1 cellular context compared by ENCODE assay signal in genomic region chr12:98503593-98504367, GRCh38.
A peak's percentile ranks its signal among the peaks of the same experiment; 100 is the strongest.
TF ChIP-seq lines count a peak whose summit lies in the region.

No MANE protein-coding gene starts in this region.

TF ChIP-seq in GM12878, 131 proteins besides CTCF, POLR2A, EP300 and RAD21 (continued from another document and continues in another):
- TF ChIP-seq ETV6 (conservative IDR thresholded peaks at IDR 0.05 in 1 of 2, IDR thresholded peaks at IDR 0.05 in 1 of 2; ENCODE audit: borderline replicate concordance in 1 of 2, low read depth in 1 of 2) (peak in 1 of 2 experiments; percentile 28; a peak in 2 of 4 replicates), SIN3A (IDR thresholded peaks at IDR 0.05; ENCODE audit: low read depth, low read length) (0 out of 2 replicates have a peak, but pooled peaks have one; percentile 75), ZSCAN29 (IDR thresholded peaks at IDR 0.05) (peak; percentile 72), NR2C2 (IDR thresholded peaks at IDR 0.05; ENCODE audit: borderline replicate concordance, control insufficient read depth, insufficient read length, low read depth) (no peak), LARP7 (IDR thresholded peaks at IDR 0.05) (0 out of 2 replicates have a peak, but pooled peaks have one; percentile 61), ZBTB40 (IDR thresholded peaks at IDR 0.05; ENCODE audit: borderline replicate concordance) (peak; percentile 85; the same call in 1 of the 2 replicates), IKZF2 (IDR thresholded peaks at IDR 0.05) (peak; percentile 79 to 84), IRF3 (IDR thresholded peaks at IDR 0.05) (no peak), NFXL1 (IDR thresholded peaks at IDR 0.05; ENCODE audit: borderline replicate concordance) (no peak), BCL11A (IDR thresholded peaks at IDR 0.05; ENCODE audit: low read depth, low read length) (peak; percentile 8; the same call in 1 of the 2 replicates), NR2F1 (conservative IDR thresholded peaks at IDR 0.05) (peak; percentile 95), GABPA (IDR thresholded peaks at IDR 0.05; ENCODE audit: low read depth) (peak; percentile 72; the same call in 1 of the 2 replicates), MTA2 (IDR thresholded peaks at IDR 0.05; ENCODE audit: low read depth) (peak; percentile 60; the same call in 1 of the 2 replicates), E2F4 (IDR thresholded peaks at IDR 0.05; ENCODE audit: low read depth, low read length) (peak; percentile 51; the same call in 1 of the 2 replicates), USF2 (IDR thresholded peaks at IDR 0.05; ENCODE audit: borderline replicate concordance, low read depth, low read length) (no peak), SMARCA5 (IDR thresholded peaks at IDR 0.05) (peak; percentile 96), ZNF217 (IDR thresholded peaks at IDR 0.05) (peak; percentile 85), ELK1 (IDR thresholded peaks at IDR 0.05; ENCODE audit: low read depth, low read length) (0 out of 2 replicates have a peak, but pooled peaks have one; percentile 50), REST (IDR thresholded peaks at IDR 0.05; ENCODE audit: low read depth, low read length) (0 out of 2 replicates have a peak, but pooled peaks have one; percentile 25), POLR2AphosphoS2 (IDR thresholded peaks at IDR 0.05; ENCODE audit: low read depth, low read length) (0 out of 2 replicates have a peak, but pooled peaks have one; percentile 37), SMC3 (IDR thresholded peaks at IDR 0.05; ENCODE audit: borderline replicate concordance, low read length) (no peak), ZNF274 (IDR thresholded peaks at IDR 0.05; ENCODE audit: insufficient read depth, insufficient read length) (no peak), FOS (IDR thresholded peaks at IDR 0.05; ENCODE audit: borderline replicate concordance, extremely low read depth, insufficient read length) (no peak), RUNX3 (IDR thresholded peaks at IDR 0.05; ENCODE audit: low read length) (peak; percentile 67), BRCA1 (IDR thresholded peaks at IDR 0.05; ENCODE audit: low read depth, low read length) (no peak), BACH1 (IDR thresholded peaks at IDR 0.05; ENCODE audit: borderline replicate concordance) (no peak), TCF12 (IDR thresholded peaks at IDR 0.05; ENCODE audit: low read depth, low read length) (peak; percentile 57; the same call in 1 of the 2 replicates), POLR2AphosphoS5 (IDR thresholded peaks at IDR 0.05; ENCODE audit: low read length) (peak; percentile 75), SREBF2 (IDR thresholded peaks at IDR 0.05; ENCODE audit: low read length) (peak; percentile 99), SRF (IDR thresholded peaks at IDR 0.05; ENCODE audit: low read depth in 2 of 2, low read length in 2 of 2) (no peak), FOXM1 (IDR thresholded peaks at IDR 0.05; ENCODE audit: low read depth, low read length) (peak; percentile 55), RAD51 (IDR thresholded peaks at IDR 0.05) (peak; percentile 26; the same call in 1 of the 2 replicates), HCFC1 (IDR thresholded peaks at IDR 0.05; ENCODE audit: low read length) (0 out of 2 replicates have a peak, but pooled peaks have one; percentile 9), CREM (IDR thresholded peaks at IDR 0.05; ENCODE audit: low read depth) (peak; percentile 70), IRF4 (IDR thresholded peaks at IDR 0.05; ENCODE audit: low read depth, low read length) (peak; percentile 75; the same call in 1 of the 2 replicates), DPF2 (IDR thresholded peaks at IDR 0.05) (peak; percentile 77), YY1 (IDR thresholded peaks at IDR 0.05; ENCODE audit: low read depth, low read length) (peak; percentile 97), TCF7 (IDR thresholded peaks at IDR 0.05; ENCODE audit: borderline replicate concordance) (peak; percentile 89), ZBTB11 (CRISPR knock-in tag; IDR thresholded peaks at IDR 0.05) (no peak), ASH2L (IDR thresholded peaks at IDR 0.05; ENCODE audit: borderline replicate concordance, low read depth) (no peak), CBFB (IDR thresholded peaks at IDR 0.05; ENCODE audit: low read depth) (peak; percentile 84), ZNF24 (IDR thresholded peaks at IDR 0.05) (peak; percentile 99), EED (IDR thresholded peaks at IDR 0.05; ENCODE audit: low read depth) (peak; percentile 85; the same call in 1 of the 2 replicates), CBX3 (IDR thresholded peaks at IDR 0.05; ENCODE audit: borderline replicate concordance, low read depth) (no peak), ZBTB4 (CRISPR knock-in tag; IDR thresholded peaks at IDR 0.05) (no peak)
